ENCODE assay signal across 9 cellular contexts in genomic region chr11:17384002-17384511, GRCh38. TPM values are rescaled to one million over a fixed set of nuclear protein-coding genes. Genes with fewer than 3 reads are reported as not detected.
DNase-seq lines count a peak whose midpoint lies in the region; ATAC-seq and TF ChIP-seq lines count a peak whose summit lies in the region.
"Had no signal": no experiment of that assay in that cellular context is flagged by ENCODE, and none has a peak within 500 bp of the region (broad histone marks: within the 10 kb centered on the region; RNA-seq: fewer than 3 reads in every experiment).

No MANE protein-coding gene starts in this region.

- ATAC-seq in body of pancreas (peak; percentile 60), HG03025 (IDR thresholded peaks at IDR 0.05; ENCODE audit: low FRiP score, unreplicated experiment) (no peak)

- peak; percentile 83 to 93 (median 91) for TF ChIP-seq CTCF in body of pancreas (IDR thresholded peaks at IDR 0.05)

- WGBS in body of pancreas, 2 donors, result 39 to 42% methylated on average over 6 of the region's 6 CpGs

- TF ChIP-seq POLR2A in body of pancreas (IDR thresholded peaks at IDR 0.05), result no peak

- no peaks in the 10 kb centered on the region for H3K9me3 Mint-ChIP-seq in immature natural killer cell

- H3K4me3 Mint-ChIP-seq in immature natural killer cell, result no peak overlapping the region
- H3K4me3 Mint-ChIP-seq: activated naive CD8-positive, alpha-beta T cell had no signal

- H3K27ac ChIP-seq in body of pancreas, result no peak overlapping the region

- H3K27me3 ChIP-seq in HAP-1 (ENCODE audit: low read depth) (no peaks in the 10 kb centered on the region), body of pancreas (no peaks in the 10 kb centered on the region)

- peak; percentile 26 for DNase-seq in DMS114 treated with DMSO at 0.1 percent for 48 hours (lab: John Stamatoyannopoulos, UW; ENCODE audit: unreplicated experiment)
- peak; percentile 73 to 87 for DNase-seq in HAP-1 (ENCODE audit: low spot score in 2 of 2)
- peak; percentile 67 to 90 for DNase-seq in NCI-H1930 (lab: John Stamatoyannopoulos, UW)
- peak; percentile 73 for DNase-seq in UCSD-AML1 (lab: John Stamatoyannopoulos, UW; ENCODE audit: unreplicated experiment)
- DNase-seq in body of pancreas, result peak; percentile 78 to 87 (median 84)
- DNase-seq in immature natural killer cell, result peak; percentile 63 to 71 (median 69)
- DNase-seq in stimulated activated CD4-positive, alpha-beta T cell treated with anti-CD3 and anti-CD28 coated beads, Interleukin-15, amount 100 ng/mL, for 1 hour (ENCODE audit: low read depth in 1 of 2, low spot score in 1 of 2), result peak; percentile 36 to 61

- intact Hi-C loops in body of pancreas (cut with DNase I), result loop anchor here (5.0 kb wide), 1 partner anchor 118 kb away; no protein-coding TSS in a partner anchor

- in situ Hi-C loops in HAP-1 (cut with MboI; ENCODE audit: low sequenced_read_pairs), result loop anchor here (10.0 kb wide), 1 partner anchor 141 kb away; no protein-coding TSS in a partner anchor

- H3K4me1 Mint-ChIP-seq in immature natural killer cell, result peaks cover 2 to 5% of the 10 kb centered on the region in 2 donors

- H3K4me1 ChIP-seq in HAP-1, result no peaks in the 10 kb centered on the region
- H3K4me1 ChIP-seq in body of pancreas, result peaks cover 22% of the 10 kb centered on the region

- H3K27ac Mint-ChIP-seq in immature natural killer cell, result no peak overlapping the region
- H3K27ac Mint-ChIP-seq: activated naive CD8-positive, alpha-beta T cell had no signal

- H3K27me3 Mint-ChIP-seq in immature natural killer cell (ENCODE audit: low read depth in 3 of 3), result peaks cover 0 to 3% (median 2%) of the 10 kb centered on the region in 3 donors
- H3K27me3 Mint-ChIP-seq: activated naive CD8-positive, alpha-beta T cell had no signal

- H3K36me3 ChIP-seq in HAP-1 (replicated peaks), result peaks cover 6% of the 10 kb centered on the region
- no peaks in the 10 kb centered on the region for H3K36me3 ChIP-seq in body of pancreas (replicated peaks in 1 of 2; ENCODE audit: insufficient read depth in 1 of 2, low read depth in 2 of 2)

- H3K9me3 ChIP-seq in HAP-1 (no peaks in the 10 kb centered on the region), body of pancreas (no peaks in the 10 kb centered on the region)

- H3K4me3 ChIP-seq in HAP-1 (no peak overlapping the region), body of pancreas (no peak overlapping the region)

- H3K36me3 Mint-ChIP-seq in immature natural killer cell, result no peaks in the 10 kb centered on the region
- H3K36me3 Mint-ChIP-seq: activated naive CD8-positive, alpha-beta T cell had no signal

RNA-seq across cellular contexts. Expression of gene KCNJ11, which starts 4.4 kb away (rescaled TPM):
- total RNA-seq in body of pancreas, result 10 to 100 TPM in 1 of 2 donors, 1 to 10 TPM in 1; 7.6 to 39.4 TPM
- polyA plus RNA-seq in immature natural killer cell, result not detected

RNA-seq across cellular contexts. Expression of gene NCR3LG1, which starts 32.5 kb away (rescaled TPM):
- 1 to 10 TPM in 1 of 2 donors, under 1 TPM in 1; under 0.01 to 2.6 TPM for total RNA-seq in body of pancreas
- polyA plus RNA-seq in immature natural killer cell, result under 1 TPM in 2 of 3 donors, not detected in 1; 0.24 to 0.49 TPM

Comparison
In these comparisons a context has a peak if more than half of its experiments do, and no peak if none do; other contexts are left out.
1. DNase-seq: peak in every context shown above with its lines; median percentile 84 in body of pancreas; 80 in HAP-1; 78 in NCI-H1930; 73 in UCSD-AML1; 69 in immature natural killer cell; 48 in stimulated activated CD4-positive, alpha-beta T cell treated with anti-CD3 and anti-CD28 coated beads, Interleukin-15, amount 100 ng/mL, for 1 hour; 26 in DMS114 treated with DMSO at 0.1 percent for 48 hours.